ENCODE assay signal across 1 cellular context in the genomic region with DNA sequence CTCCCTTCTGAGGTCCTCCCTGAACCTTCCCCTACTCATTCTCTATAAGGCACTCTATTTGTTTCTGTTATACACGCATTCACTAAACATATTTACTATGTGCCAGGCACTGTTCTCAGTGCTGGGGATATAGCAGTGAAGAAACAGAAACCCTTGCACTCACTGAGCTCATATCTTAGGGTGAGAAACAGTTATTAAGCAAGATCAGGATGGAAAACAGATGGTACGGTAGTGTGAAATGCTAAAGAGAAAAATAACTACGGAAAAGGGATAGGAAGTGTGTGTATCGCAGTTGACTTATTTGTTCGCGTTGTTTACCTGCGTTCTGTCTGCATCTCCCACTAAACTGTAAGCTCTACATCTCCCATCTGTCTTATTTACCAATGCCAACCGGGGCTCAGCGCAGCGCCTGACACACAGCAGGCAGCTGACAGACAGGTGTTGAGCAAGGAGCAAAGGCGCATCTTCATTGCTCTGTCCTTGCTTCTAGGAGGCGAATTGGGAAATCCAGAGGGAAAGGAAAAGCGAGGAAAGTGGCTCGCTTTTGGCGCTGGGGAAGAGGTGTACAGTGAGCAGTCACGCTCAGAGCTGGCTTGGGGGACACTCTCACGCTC.
TF ChIP-seq lines count a peak whose summit lies in the region.

No MANE protein-coding gene starts in this region.

TF ChIP-seq in H1, 55 proteins besides CTCF, POLR2A, EP300 and RAD21:
- TF ChIP-seq SIN3A (conservative IDR thresholded peaks at IDR 0.05 in 1 of 2, IDR thresholded peaks at IDR 0.05 in 1 of 2; ENCODE audit: low read depth in 1 of 2, low read length in 2 of 2): peak; percentile 43 to 94; a peak in 2 of 4 replicates
- TF ChIP-seq SAP30 (IDR thresholded peaks at IDR 0.05; ENCODE audit: insufficient read depth, insufficient replicate concordance, low read length): peak; percentile 88
- TF ChIP-seq ZNF274 (IDR thresholded peaks at IDR 0.05; ENCODE audit: borderline replicate concordance, extremely low read depth, low read length): no peak
- peak; percentile 51; the same call in 1 of the 2 replicates for TF ChIP-seq CEBPB (IDR thresholded peaks at IDR 0.05; ENCODE audit: low read depth, low read length)
- TF ChIP-seq CHD1 (IDR thresholded peaks at IDR 0.05; ENCODE audit: low read depth, low read length): no peak
- no peak for TF ChIP-seq EGR1 (IDR thresholded peaks at IDR 0.05; ENCODE audit: borderline replicate concordance, low read depth, low read length)
